Comparison of ENCODE assay signal across 1 cellular context in genomic region chr12:58171914-58172313, GRCh38.
TF ChIP-seq lines count a peak whose summit lies in the region.

No MANE protein-coding gene starts in this region.

TF ChIP-seq in SK-N-SH, 30 proteins besides CTCF, POLR2A, EP300 and RAD21 (continued from another document):
- no peak for TF ChIP-seq TAF1 (IDR thresholded peaks at IDR 0.05; ENCODE audit: borderline replicate concordance, low read depth, low read length)
- TF ChIP-seq RXRA (IDR thresholded peaks at IDR 0.05; ENCODE audit: borderline replicate concordance, low read depth), result no peak
- TF ChIP-seq JUND (IDR thresholded peaks at IDR 0.05), result no peak
- no peak for TF ChIP-seq MXI1 (IDR thresholded peaks at IDR 0.05; ENCODE audit: low read depth, low read length)
- no peak for TF ChIP-seq GABPA (IDR thresholded peaks at IDR 0.05; ENCODE audit: low read depth)
